ENCODE assay signal across 2 cellular contexts in the genomic region with DNA sequence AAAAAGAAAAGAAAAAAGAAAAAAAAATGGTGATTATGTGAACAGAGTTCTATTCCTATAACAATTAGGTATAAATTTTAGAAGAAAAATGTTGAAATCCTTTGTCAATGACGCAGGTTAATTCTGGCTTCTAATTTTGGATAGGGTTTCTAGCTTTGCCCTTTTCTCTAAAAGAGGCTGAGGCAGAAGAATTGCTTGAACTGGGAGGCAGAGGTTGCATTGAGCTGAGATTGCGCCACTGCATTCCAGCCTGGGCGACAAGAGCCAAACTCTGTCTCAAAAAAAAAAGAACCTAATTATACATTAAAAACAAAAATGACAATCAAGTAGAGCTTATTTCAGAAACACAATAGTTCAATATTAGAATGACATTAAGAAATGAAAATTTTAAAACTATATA.
A peak's percentile ranks its signal among the peaks of the same experiment; 100 is the strongest.
TF ChIP-seq lines count a peak whose summit lies in the region.

No MANE protein-coding gene starts in this region.

TF ChIP-seq in K562, 482 proteins besides CTCF, POLR2A, EP300 and RAD21:
- TF ChIP-seq CREB3L1 (IDR thresholded peaks at IDR 0.05; ENCODE audit: borderline replicate concordance, low read depth) (no peak), MIER1 (IDR thresholded peaks at IDR 0.05; ENCODE audit: low read depth) (no peak), KLF6 (CRISPR knock-in tag; IDR thresholded peaks at IDR 0.05; ENCODE audit: borderline replicate concordance) (no peak), CBX1 (IDR thresholded peaks at IDR 0.05; ENCODE audit: low read depth) (no peak), ZC3H4 (CRISPR knock-in tag; IDR thresholded peaks at IDR 0.05; ENCODE audit: borderline replicate concordance) (no peak), FOXA1 (IDR thresholded peaks at IDR 0.05; ENCODE audit: borderline replicate concordance) (no peak)
- TF ChIP-seq, protein P1, sequence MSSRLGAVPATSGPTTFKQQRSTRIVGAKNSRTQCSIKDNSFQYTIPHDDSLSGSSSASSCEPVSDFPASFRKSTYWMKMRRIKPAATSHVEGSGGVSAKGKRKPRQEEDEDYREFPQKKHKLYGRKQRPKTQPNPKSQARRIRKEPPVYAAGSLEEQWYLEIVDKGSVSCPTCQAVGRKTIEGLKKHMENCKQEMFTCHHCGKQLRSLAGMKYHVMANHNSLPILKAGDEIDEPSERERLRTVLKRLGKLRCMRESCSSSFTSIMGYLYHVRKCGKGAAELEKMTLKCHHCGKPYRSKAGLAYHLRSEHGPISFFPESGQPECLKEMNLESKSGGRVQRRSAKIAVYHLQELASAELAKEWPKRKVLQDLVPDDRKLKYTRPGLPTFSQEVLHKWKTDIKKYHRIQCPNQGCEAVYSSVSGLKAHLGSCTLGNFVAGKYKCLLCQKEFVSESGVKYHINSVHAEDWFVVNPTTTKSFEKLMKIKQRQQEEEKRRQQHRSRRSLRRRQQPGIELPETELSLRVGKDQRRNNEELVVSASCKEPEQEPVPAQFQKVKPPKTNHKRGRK (tag; IDR thresholded peaks at IDR 0.05) = 0 out of 2 replicates have a peak, but pooled peaks have one; percentile 15

TF ChIP-seq in GM23338, 12 proteins besides CTCF, POLR2A, EP300 and RAD21:
- TF ChIP-seq ZNF114 (CRISPR knock-in tag; IDR thresholded peaks at IDR 0.05) (no peak), POLR2AphosphoS5 (IDR thresholded peaks at IDR 0.05; ENCODE audit: low read depth) (no peak), STAT1 (IDR thresholded peaks at IDR 0.05; ENCODE audit: unreplicated experiment) (no peak), NANOG (IDR thresholded peaks at IDR 0.05; ENCODE audit: borderline replicate concordance) (no peak)
TF ChIP-seq in GM23338: peak in this region for 0.
